ENCODE assay signal across 19 cellular contexts in genomic region chr17:80836658-80836965, GRCh38.
DNase-seq lines count a peak whose midpoint lies in the region; ATAC-seq, FAIRE-seq and TF ChIP-seq lines count a peak whose summit lies in the region.
"Had no signal": no experiment of that assay in that cellular context is flagged by ENCODE, and none has a peak within 500 bp of the region (broad histone marks: within the 10 kb centered on the region; RNA-seq: fewer than 3 reads in every experiment).

No MANE protein-coding gene starts in this region.

- peak overlapping the region; percentile 44 to 61 for H3K27ac Mint-ChIP-seq in natural killer cell treated with Interleukin-12 subunit alpha and Interleukin-12 subunit beta and Interleukin-15 and Interleukin-18, amount 100 ng/mL, for 72 hours
- H3K27ac Mint-ChIP-seq in natural killer cell, result peak overlapping the region in 1 of 2 donors; percentile 73
- peak overlapping the region; percentile 62 for H3K27ac Mint-ChIP-seq in activated naive CD8-positive, alpha-beta T cell treated with anti-CD3 and anti-CD28 coated beads for 36 hours

- no peak for DNase-seq in natural killer cell treated with Interleukin-12 subunit alpha and Interleukin-12 subunit beta and Interleukin-15 and Interleukin-18, amount 100 ng/mL, for 72 hours (ENCODE audit: low spot score)
- DNase-seq in natural killer cell (no peak), mucosa of descending colon (peak in 2 of 3 donors; percentile 15 to 28), activated gamma-delta T cell (lab: John Stamatoyannopoulos, UW) (no peak), GM12892 (ENCODE audit: insufficient read length) (no peak)
- DNase-seq in activated naive CD8-positive, alpha-beta T cell treated with anti-CD3 and anti-CD28 coated beads for 36 hours, result no peak
- DNase-seq: NCI-H1694 treated with DMSO at 0.1 percent for 48 hours; NCI-H345; stimulated activated CD4-positive, alpha-beta T cell treated with anti-CD3 and anti-CD28 coated beads, Interleukin-1b, Interleukin-23, amount 100 ng/mL, for 48 hours had no signal

- H3K4me1 ChIP-seq in mucosa of descending colon (ENCODE audit: low read depth), result peaks cover 12% of the 10 kb centered on the region

- H3K27ac ChIP-seq in temporal lobe (ENCODE audit: low read depth, low read length), result peak overlapping the region; percentile 42

- no peak for ATAC-seq in natural killer cell treated with Interleukin-12 subunit alpha and Interleukin-12 subunit beta and Interleukin-15 and Interleukin-18, amount 100 ng/mL, for 72 hours
- no peak for ATAC-seq in natural killer cell
- no peak for ATAC-seq in mucosa of descending colon
- no peak for ATAC-seq in GM18861 (IDR thresholded peaks at IDR 0.05; ENCODE audit: unreplicated experiment)
- ATAC-seq: sciatic nerve had no signal

- no peak overlapping the region for H3K4me3 ChIP-seq in mucosa of descending colon

- no peak overlapping the region for H3K4me3 Mint-ChIP-seq in natural killer cell treated with Interleukin-12 subunit alpha and Interleukin-12 subunit beta and Interleukin-15 and Interleukin-18, amount 100 ng/mL, for 72 hours
- no peak overlapping the region for H3K4me3 Mint-ChIP-seq in natural killer cell
- H3K4me3 Mint-ChIP-seq in activated naive CD8-positive, alpha-beta T cell treated with anti-CD3 and anti-CD28 coated beads for 36 hours, result no peak overlapping the region

- H3K9me3 Mint-ChIP-seq in natural killer cell treated with Interleukin-12 subunit alpha and Interleukin-12 subunit beta and Interleukin-15 and Interleukin-18, amount 100 ng/mL, for 72 hours, result no peaks in the 10 kb centered on the region
- no peaks in the 10 kb centered on the region for H3K9me3 Mint-ChIP-seq in natural killer cell
- no peaks in the 10 kb centered on the region for H3K9me3 Mint-ChIP-seq in activated naive CD8-positive, alpha-beta T cell treated with anti-CD3 and anti-CD28 coated beads for 36 hours
- H3K9me3 Mint-ChIP-seq: CD8-positive, alpha-beta memory T cell had no signal

- TF ChIP-seq CTCF in natural killer cell (IDR thresholded peaks at IDR 0.05) (no peak), mucosa of descending colon (IDR thresholded peaks at IDR 0.05) (no peak)

- intact Hi-C loops in natural killer cell (cut with micrococcal nuclease), result no loop called here
- intact Hi-C loops in mucosa of descending colon (cut with DNase I, micrococcal nuclease), result no loop called here

- H3K36me3 Mint-ChIP-seq in natural killer cell treated with Interleukin-12 subunit alpha and Interleukin-12 subunit beta and Interleukin-15 and Interleukin-18, amount 100 ng/mL, for 72 hours, result no peaks in the 10 kb centered on the region
- H3K36me3 Mint-ChIP-seq in natural killer cell, result no peaks in the 10 kb centered on the region
- peaks cover 5% of the 10 kb centered on the region for H3K36me3 Mint-ChIP-seq in activated naive CD8-positive, alpha-beta T cell treated with anti-CD3 and anti-CD28 coated beads for 36 hours

- FAIRE-seq in GM12892 (lab: Jason Lieb, UNC), result no peak
- FAIRE-seq: astrocyte, colon, frontal cortex, GM19239, H54, urothelium cell line had no signal

- no peaks in the 10 kb centered on the region for H3K36me3 ChIP-seq in mucosa of descending colon (ENCODE audit: low read depth)

- H3K4me1 Mint-ChIP-seq in natural killer cell treated with Interleukin-12 subunit alpha and Interleukin-12 subunit beta and Interleukin-15 and Interleukin-18, amount 100 ng/mL, for 72 hours (ENCODE audit: low read depth in 2 of 2), result peaks cover 14 to 31% of the 10 kb centered on the region in 2 donors
- peaks cover 17 to 24% of the 10 kb centered on the region in 2 donors for H3K4me1 Mint-ChIP-seq in natural killer cell
- peaks cover 25% of the 10 kb centered on the region for H3K4me1 Mint-ChIP-seq in activated naive CD8-positive, alpha-beta T cell treated with anti-CD3 and anti-CD28 coated beads for 36 hours

- H3K9me3 ChIP-seq in mucosa of descending colon, result no peaks in the 10 kb centered on the region

- no peaks in the 10 kb centered on the region for H3K27me3 Mint-ChIP-seq in natural killer cell treated with Interleukin-12 subunit alpha and Interleukin-12 subunit beta and Interleukin-15 and Interleukin-18, amount 100 ng/mL, for 72 hours
- H3K27me3 Mint-ChIP-seq in natural killer cell (ENCODE audit: low read depth in 2 of 2), result no peaks in the 10 kb centered on the region
- H3K27me3 Mint-ChIP-seq in activated naive CD8-positive, alpha-beta T cell treated with anti-CD3 and anti-CD28 coated beads for 36 hours, result no peaks in the 10 kb centered on the region
- H3K27me3 Mint-ChIP-seq: CD8-positive, alpha-beta memory T cell had no signal

- TF ChIP-seq POLR2A in GM12892 (IDR thresholded peaks at IDR 0.05; ENCODE audit: low read depth, low read length), result no peak

Comparison
In these comparisons a context has a peak if more than half of its experiments do, and no peak if none do; other contexts are left out.
1. DNase-seq: peak in mucosa of descending colon (2 of 3); none in natural killer cell treated with Interleukin-12 subunit alpha and Interleukin-12 subunit beta and Interleukin-15 and Interleukin-18, amount 100 ng/mL, for 72 hours (single experiment), natural killer cell (single experiment), activated naive CD8-positive, alpha-beta T cell treated with anti-CD3 and anti-CD28 coated beads for 36 hours (single experiment), activated gamma-delta T cell (single experiment) and GM12892 (single experiment).